In genomic region chr11:108394744-108395284, GRCh38 we compare ENCODE assay signal across 22 cellular contexts.
DNase-seq lines count a peak whose midpoint lies in the region; ATAC-seq, FAIRE-seq and TF ChIP-seq lines count a peak whose summit lies in the region.
"Had no signal": no experiment of that assay in that cellular context is flagged by ENCODE, and none has a peak within 500 bp of the region (broad histone marks: within the 10 kb centered on the region; RNA-seq: fewer than 3 reads in every experiment).

No MANE protein-coding gene starts in this region.

- no peak for TF ChIP-seq CTCF in HepG2 (CRISPR knock-in tag; IDR thresholded peaks at IDR 0.05)
- no peak for TF ChIP-seq CTCF in right lobe of liver (IDR thresholded peaks at IDR 0.05)
- TF ChIP-seq CTCF in K562 (IDR thresholded peaks at IDR 0.05 in 2 of 3, conservative IDR thresholded peaks at IDR 0.05 in 1 of 3; ENCODE audit: insufficient read depth in 2 of 3, low read depth in 1 of 3, low read length in 3 of 3): no peak
- TF ChIP-seq CTCF in kidney (IDR thresholded peaks at IDR 0.05; ENCODE audit: borderline replicate concordance, extremely low read depth, insufficient read depth): no peak

- H3K4me3 ChIP-seq in HepG2 (replicated peaks in 1 of 3; ENCODE audit: insufficient read depth in 1 of 3, low read depth in 2 of 3, low read length in 3 of 3) (no peak overlapping the region), right lobe of liver (no peak overlapping the region), K562 (no peak overlapping the region), kidney (ENCODE audit: low read length in 2 of 2) (no peak overlapping the region)
- H3K4me3 ChIP-seq: A549; BLaER1 treated with 17β-estradiol and CSF1 and Interleukin-3, amounts not matched to agents 10 nM and 100 nM had no signal

- H2AFZ ChIP-seq in HepG2 (ENCODE audit: low read length) (no peak overlapping the region), K562 (ENCODE audit: low read depth, low read length) (no peak overlapping the region)

- H3K9me1 ChIP-seq in K562 (ENCODE audit: control insufficient read depth, insufficient read depth, low read length): no peaks in the 10 kb centered on the region

- ATAC-seq in HepG2 (peak; percentile 39; the same call in 1 of the 3 replicates), right lobe of liver (no peak), K562 (peak; percentile 72), GM21737 (IDR thresholded peaks at IDR 0.05; ENCODE audit: unreplicated experiment) (no peak)
- ATAC-seq: A549 had no signal

- intact Hi-C loops in HepG2 (cut with micrococcal nuclease; ENCODE audit: unreplicated experiment): no loop called here
- intact Hi-C loops in right lobe of liver (cut with DNase I): no loop called here
- intact Hi-C loops in K562 (cut with micrococcal nuclease): no loop called here
- intact Hi-C loops in kidney (cut with DNase I): no loop called here

- no peak for TF ChIP-seq EP300 in HepG2 (IDR thresholded peaks at IDR 0.05; ENCODE audit: low read depth in 2 of 2, low read length in 2 of 2)
- no peak for TF ChIP-seq EP300 in HepG2 (CRISPR knock-in tag; IDR thresholded peaks at IDR 0.05; ENCODE audit: borderline replicate concordance)
- no peak for TF ChIP-seq EP300 in K562 (IDR thresholded peaks at IDR 0.05; ENCODE audit: low read length)

- WGBS in HepG2 (ENCODE audit: low lambda C conversion rate): 15% methylated on average over 4 of the region's 4 CpGs
- WGBS in right lobe of liver (ENCODE audit: insufficient coverage, low coverage, low lambda C conversion rate, missing lambda C conversion rate): 92% methylated on average over 4 of the region's 4 CpGs
- 24% methylated on average over 4 of the region's 4 CpGs for WGBS in K562 (ENCODE audit: insufficient coverage, low coverage, missing lambda C conversion rate)

- H3K4me1 ChIP-seq in HepG2 (ENCODE audit: insufficient read depth, low read length): no peaks in the 10 kb centered on the region
- H3K4me1 ChIP-seq in right lobe of liver: no peaks in the 10 kb centered on the region
- H3K4me1 ChIP-seq in K562 (replicated peaks in 1 of 2; ENCODE audit: control insufficient read depth in 2 of 2, insufficient read depth in 2 of 2, low read length in 2 of 2): no peaks in the 10 kb centered on the region
- H3K4me1 ChIP-seq in kidney (ENCODE audit: control insufficient read depth in 1 of 2, insufficient read depth in 1 of 2, low read depth in 1 of 2, low read length in 2 of 2): no peaks in the 10 kb centered on the region
- H3K4me1 ChIP-seq: A549, Caco-2 had no signal

- H3K9ac ChIP-seq in HepG2 (ENCODE audit: insufficient read depth, low read depth, low read length) (no peak overlapping the region), K562 (ENCODE audit: insufficient read depth in 1 of 2, low read depth in 2 of 2, low read length in 2 of 2) (no peak overlapping the region), kidney (ENCODE audit: low read length in 2 of 2) (no peak overlapping the region)
- H3K9ac ChIP-seq: BLaER1 treated with 17β-estradiol and CSF1 and Interleukin-3, amounts not matched to agents 10 nM and 100 nM had no signal

- H3K27ac ChIP-seq in HepG2 (ENCODE audit: extremely low read length, insufficient read depth, low read length): no peak overlapping the region
- H3K27ac ChIP-seq in right lobe of liver: no peak overlapping the region
- no peak overlapping the region for H3K27ac ChIP-seq in K562 (ENCODE audit: extremely low read depth, low read depth, low read length)
- H3K27ac ChIP-seq in kidney (ENCODE audit: low read depth in 2 of 2, low read length in 2 of 2): no peak overlapping the region
- H3K27ac ChIP-seq: 22Rv1; A549; BLaER1 treated with 17β-estradiol and CSF1 and Interleukin-3, amounts not matched to agents 10 nM and 100 nM; C4-2B had no signal

- H3K79me2 ChIP-seq in HepG2 (ENCODE audit: insufficient read depth, low read length) (no peaks in the 10 kb centered on the region), K562 (ENCODE audit: control insufficient read depth, insufficient read depth, low read length) (no peaks in the 10 kb centered on the region)

- FAIRE-seq in HepG2 (lab: Jason Lieb, UNC) (no peak), K562 (lab: Jason Lieb, UNC) (peak; percentile 46), kidney (lab: Jason Lieb, UNC) (no peak)
- FAIRE-seq: A549, D721Med, G401.6, GM12891, GM19239 had no signal

- no peaks in the 10 kb centered on the region for H3K9me3 ChIP-seq in HepG2 (ENCODE audit: low read length)
- no peaks in the 10 kb centered on the region for H3K9me3 ChIP-seq in right lobe of liver
- no peaks in the 10 kb centered on the region for H3K9me3 ChIP-seq in K562 (replicated peaks; ENCODE audit: control insufficient read depth, insufficient read depth, low read depth, low read length)
- H3K9me3 ChIP-seq in kidney (ENCODE audit: control insufficient read depth in 1 of 2, low read length in 2 of 2): no peaks in the 10 kb centered on the region
- H3K9me3 ChIP-seq: A549; BLaER1 treated with 17β-estradiol and CSF1 and Interleukin-3, amounts not matched to agents 10 nM and 100 nM; Caco-2 had no signal

- H3K4me2 ChIP-seq in HepG2 (ENCODE audit: low read depth, low read length): no peak overlapping the region
- H3K4me2 ChIP-seq in K562 (ENCODE audit: insufficient read depth, low read length): no peak overlapping the region
- H3K4me2 ChIP-seq: A549; BLaER1 treated with 17β-estradiol and CSF1 and Interleukin-3, amounts not matched to agents 10 nM and 100 nM had no signal

- H4K20me1 ChIP-seq in HepG2 (ENCODE audit: insufficient read depth, low read length) (no peaks in the 10 kb centered on the region), K562 (replicated peaks; ENCODE audit: control insufficient read depth, insufficient read depth, low read length) (no peaks in the 10 kb centered on the region)
- H4K20me1 ChIP-seq: BLaER1 treated with 17β-estradiol and CSF1 and Interleukin-3, amounts not matched to agents 10 nM and 100 nM had no signal

- TF ChIP-seq RAD21 in HepG2 (CRISPR knock-in tag; IDR thresholded peaks at IDR 0.05) (no peak), K562 (CRISPR knock-in tag; conservative IDR thresholded peaks at IDR 0.05 in 1 of 2, IDR thresholded peaks at IDR 0.05 in 1 of 2) (no peak)

- no peaks in the 10 kb centered on the region for H3K27me3 ChIP-seq in HepG2 (ENCODE audit: control insufficient read depth in 1 of 2, insufficient read depth in 2 of 2, low read length in 2 of 2)
- H3K27me3 ChIP-seq in right lobe of liver: no peaks in the 10 kb centered on the region
- no peaks in the 10 kb centered on the region for H3K27me3 ChIP-seq in K562 (ENCODE audit: control insufficient read depth in 2 of 2, insufficient read depth in 2 of 2, low read length in 2 of 2)
- H3K27me3 ChIP-seq: BLaER1 treated with 17β-estradiol and CSF1 and Interleukin-3, amounts not matched to agents 10 nM and 100 nM had no signal

- CTCF ChIA-PET in HepG2 (lab: Yijun Ruan, JAX; ENCODE audit: low intra/inter-chr PET ratio, low total read pairs) (no interaction called here), K562 (lab: Yijun Ruan, JAX; ENCODE audit: low intra/inter-chr PET ratio) (no interaction called here)

- BruUV-seq in HepG2 (replicated peaks; lab: Mats Ljungman, UMichigan) (no TSS peak), K562 (replicated peaks; lab: Mats Ljungman, UMichigan) (no TSS peak)

- TF ChIP-seq POLR2A in HepG2 (IDR thresholded peaks at IDR 0.05; ENCODE audit: insufficient read depth in 1 of 2, low read depth in 2 of 2, low read length in 2 of 2): no peak
- no peak for TF ChIP-seq POLR2A in right lobe of liver (IDR thresholded peaks at IDR 0.05)
- no peak for TF ChIP-seq POLR2A in K562 (conservative IDR thresholded peaks at IDR 0.05)

- POLR2A ChIA-PET in HepG2 (lab: Yijun Ruan, JAX): no interaction called here
- POLR2A ChIA-PET in K562 (lab: Yijun Ruan, JAX): no interaction called here

- no peaks in the 10 kb centered on the region for H3K36me3 ChIP-seq in HepG2 (replicated peaks in 1 of 2; ENCODE audit: control insufficient read depth in 1 of 2, insufficient read depth in 2 of 2, low read length in 2 of 2)
- H3K36me3 ChIP-seq in right lobe of liver: no peaks in the 10 kb centered on the region
- no peaks in the 10 kb centered on the region for H3K36me3 ChIP-seq in K562 (ENCODE audit: control insufficient read depth, insufficient read depth, low read length)
- no peaks in the 10 kb centered on the region for H3K36me3 ChIP-seq in kidney (ENCODE audit: control insufficient read depth in 1 of 2, insufficient read depth in 2 of 2, low read length in 2 of 2)
- H3K36me3 ChIP-seq: BLaER1 treated with 17β-estradiol and CSF1 and Interleukin-3, amounts not matched to agents 10 nM and 100 nM had no signal

- DNase-seq in HepG2 (ENCODE audit: low spot score) (no peak), right lobe of liver (no peak), OCI-M1 (lab: John Stamatoyannopoulos, UW) (peak; percentile 59), K562 (ENCODE audit: extremely low read depth in 1 of 4, low spot score in 3 of 4) (peak in 1 of 4 experiments; percentile 42), NCI-H2227 (lab: John Stamatoyannopoulos, UW; ENCODE audit: unreplicated experiment) (no peak), kidney (no peak)
- DNase-seq: AML-193; Caco-2; Calu3; CD4-positive, alpha-beta T cell; CD8-positive, alpha-beta memory T cell; DMS79 treated with DMSO at 0.1 percent for 48 hours; GF-D8 had no signal

- in situ Hi-C loops in HepG2 (cut with HindIII; ENCODE audit: extremely low pct_ligation_motif_present, low pct_unique_long_range_greater_than_20kb): no loop called here
- in situ Hi-C loops in K562 (cut with MboI): no loop called here

TF ChIP-seq in HepG2, 621 proteins besides CTCF, POLR2A, EP300 and RAD21:
- no peak for TF ChIP-seq GZF1 (CRISPR knock-in tag; IDR thresholded peaks at IDR 0.05)
- peak; percentile 65; the same call in 1 of the 2 replicates for TF ChIP-seq ZNF121 (CRISPR knock-in tag; IDR thresholded peaks at IDR 0.05)

TF ChIP-seq in K562, 482 proteins besides CTCF, POLR2A, EP300 and RAD21 (continues in another document):
- TF ChIP-seq SMARCE1 (IDR thresholded peaks at IDR 0.05): peak; percentile 29; the same call in 1 of the 2 replicates
- TF ChIP-seq ZNF384 (IDR thresholded peaks at IDR 0.05; ENCODE audit: low read depth, low read length): peak; percentile 74
- TF ChIP-seq ZNF121 (CRISPR knock-in tag; conservative IDR thresholded peaks at IDR 0.05): peak; percentile 99
- TF ChIP-seq HCFC1 (IDR thresholded peaks at IDR 0.05; ENCODE audit: low read depth, low read length): no peak
- TF ChIP-seq ZSCAN29 (IDR thresholded peaks at IDR 0.05): no peak
- peak; percentile 26; the same call in 1 of the 2 replicates for TF ChIP-seq SOX6 (IDR thresholded peaks at IDR 0.05)
- no peak for TF ChIP-seq THRAP3 (IDR thresholded peaks at IDR 0.05; ENCODE audit: borderline replicate concordance)

Comparison
In these comparisons a context has a peak if more than half of its experiments do, and no peak if none do; other contexts are left out.
1. ATAC-seq: peak in HepG2 (single experiment) and K562 (single experiment); none in right lobe of liver (0 of 4) and GM21737 (single experiment).
2. Of the 241 proteins assayed by ChIP-seq in both HepG2 and K562: peak only in HepG2: none; only in K562: SMARCE1, SOX6 and ZNF766; in both: ZNF121; in neither: 237.